In the genomic region with DNA sequence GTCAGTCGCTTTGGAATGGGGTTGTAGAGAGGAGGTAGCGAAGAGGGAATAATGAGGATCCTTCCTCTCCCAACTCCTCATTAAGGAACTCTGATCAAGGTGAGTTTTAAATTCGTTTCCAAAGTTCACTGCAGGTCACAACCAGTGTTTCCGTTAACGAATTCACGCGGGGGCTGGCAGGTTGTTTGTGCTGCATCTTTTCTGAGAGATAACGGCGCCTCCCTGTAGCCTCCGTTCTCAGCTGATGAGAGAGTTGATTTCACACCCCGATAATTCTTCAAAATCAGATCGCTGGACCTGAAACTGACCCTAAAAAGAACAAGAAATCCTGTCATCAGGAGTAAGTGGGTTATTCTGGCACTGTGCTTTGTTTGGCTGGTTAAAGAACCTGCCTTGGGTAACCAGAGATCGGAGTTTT, we compare ENCODE assay signal across 9 cellular contexts. TPM values are rescaled to one million over a fixed set of nuclear protein-coding genes. Genes with fewer than 3 reads are reported as not detected.
DNase-seq lines count a peak whose midpoint lies in the region; ATAC-seq, FAIRE-seq and TF ChIP-seq lines count a peak whose summit lies in the region.
"Had no signal": no experiment of that assay in that cellular context is flagged by ENCODE, and none has a peak within 500 bp of the region (broad histone marks: within the 10 kb centered on the region; RNA-seq: fewer than 3 reads in every experiment).

No MANE protein-coding gene starts in this region.

- peak overlapping the region; percentile 58 for H3K4me3 ChIP-seq in neural cell (ENCODE audit: low read length)

- no peaks in the 10 kb centered on the region for H3K9me2 ChIP-seq in neural cell (ENCODE audit: insufficient read depth, low read length)

- H3K4me2 ChIP-seq in neural cell (ENCODE audit: low read length) = peak overlapping the region; percentile 12

- no peaks in the 10 kb centered on the region for H3F3A ChIP-seq in neural cell (ENCODE audit: insufficient read depth, low read length, poor library complexity, severe bottlenecking)

- peaks cover 11% of the 10 kb centered on the region for H3K4me1 ChIP-seq in ES-I3 (ENCODE audit: insufficient read depth, low read length)

- TF ChIP-seq EP300 in neural cell (conservative IDR thresholded peaks at IDR 0.05; ENCODE audit: poor library complexity, severe bottlenecking) = no peak

- H3K36me3 ChIP-seq in ES-I3 (ENCODE audit: insufficient read depth, low read length) (no peaks in the 10 kb centered on the region), neural cell (ENCODE audit: insufficient read depth, low read length) (no peaks in the 10 kb centered on the region)
- H3K36me3 ChIP-seq: heart right ventricle had no signal

- no peak for FAIRE-seq in frontal cortex (lab: Jason Lieb, UNC)

- TF ChIP-seq CTCF in brain (conservative IDR thresholded peaks at IDR 0.05) = no peak
- TF ChIP-seq CTCF in neural cell (IDR thresholded peaks at IDR 0.05; ENCODE audit: poor library complexity, severe bottlenecking) = no peak

- peaks cover 0 to 11% (median 3%) of the 10 kb centered on the region in 5 experiments for H3K9me3 Mint-ChIP-seq in brain

- H3K9ac ChIP-seq in ES-I3 (ENCODE audit: low read depth, low read length) (peak overlapping the region; percentile 71), neural cell (ENCODE audit: low read length) (no peak overlapping the region)

- no peak for ATAC-seq in HG03442 (IDR thresholded peaks at IDR 0.05; ENCODE audit: unreplicated experiment)
- ATAC-seq: heart right ventricle had no signal

- no peak for TF ChIP-seq RAD21 in neural cell (conservative IDR thresholded peaks at IDR 0.05)

- H2AFZ ChIP-seq in neural cell (ENCODE audit: low read depth, low read length) = no peak overlapping the region

- H3K9me3 ChIP-seq in ES-I3 (ENCODE audit: control insufficient read depth, insufficient read depth, low read length) (no peaks in the 10 kb centered on the region), neural cell (ENCODE audit: low read length) (no peaks in the 10 kb centered on the region)

- peaks cover 85% of the 10 kb centered on the region for H3K27me3 Mint-ChIP-seq in brain

- no peaks in the 10 kb centered on the region for H3K79me2 ChIP-seq in neural cell (replicated peaks; ENCODE audit: insufficient read depth, low read length)

- DNase-seq in NCI-H69 (lab: John Stamatoyannopoulos, UW) = peak; percentile 60
- DNase-seq in amniotic stem cell (lab: John Stamatoyannopoulos, UW) = no peak
- DNase-seq in frontal cortex (ENCODE audit: low spot score in 2 of 2) = no peak
- no peak for DNase-seq in NCI-H2107 (lab: John Stamatoyannopoulos, UW)
- DNase-seq: heart right ventricle had no signal

- H3K27ac Mint-ChIP-seq in brain = no peak overlapping the region

- H4K20me1 ChIP-seq in neural cell (ENCODE audit: insufficient read depth) = no peaks in the 10 kb centered on the region

- peaks cover 62% of the 10 kb centered on the region for H3K27me3 ChIP-seq in neural cell (ENCODE audit: insufficient read depth, low read depth, low read length)

- H3K36me3 Mint-ChIP-seq in brain = no peaks in the 10 kb centered on the region

- H3K4me3 Mint-ChIP-seq in brain = peak overlapping the region; percentile 82 to 86 (median 84)

- no peak overlapping the region for H3K27ac ChIP-seq in neural cell (ENCODE audit: low read length)
- H3K27ac ChIP-seq: heart right ventricle had no signal

- peaks cover 42% of the 10 kb centered on the region for H3K4me1 Mint-ChIP-seq in brain

TF ChIP-seq in neural cell, 6 proteins besides CTCF, POLR2A, EP300 and RAD21:
- TF ChIP-seq MXI1 (conservative IDR thresholded peaks at IDR 0.05; ENCODE audit: poor library complexity, severe bottlenecking) (no peak), TAF1 (IDR thresholded peaks at IDR 0.05; ENCODE audit: low read depth) (no peak), EZH2 (IDR thresholded peaks at IDR 0.05; ENCODE audit: borderline replicate concordance, insufficient read depth, low read length, poor library complexity, severe bottlenecking) (no peak), SMC3 (conservative IDR thresholded peaks at IDR 0.05; ENCODE audit: poor library complexity) (no peak), POLR2AphosphoS5 (IDR thresholded peaks at IDR 0.05) (peak; percentile 86)
TF ChIP-seq in neural cell: peak in this region for 1.

RNA-seq across cellular contexts. Expression of a gene that starts 33.2 kb away (rescaled TPM):
- polyA plus RNA-seq in brain (ENCODE audit: insufficient read depth, low read depth, low replicate concordance) = 4.1 TPM
- 0.42 and 2.2 TPM in 2 replicates for polyA plus RNA-seq in neural cell
- polyA minus RNA-seq in neural cell = 4.1 and 5.4 TPM in 2 replicates
- 2.0 TPM for total RNA-seq in frontal cortex

RNA-seq across cellular contexts. Expression of a gene that starts 51.1 kb away (rescaled TPM):
- polyA plus RNA-seq in brain (ENCODE audit: insufficient read depth, low read depth, low replicate concordance) = 6.6 TPM
- polyA plus RNA-seq in neural cell = 3.2 and 3.8 TPM in 2 replicates
- polyA minus RNA-seq in neural cell = 1.5 and 1.7 TPM in 2 replicates
- 2.4 TPM for total RNA-seq in frontal cortex
